ENCODE assay signal across 8 cellular contexts in the genomic region with DNA sequence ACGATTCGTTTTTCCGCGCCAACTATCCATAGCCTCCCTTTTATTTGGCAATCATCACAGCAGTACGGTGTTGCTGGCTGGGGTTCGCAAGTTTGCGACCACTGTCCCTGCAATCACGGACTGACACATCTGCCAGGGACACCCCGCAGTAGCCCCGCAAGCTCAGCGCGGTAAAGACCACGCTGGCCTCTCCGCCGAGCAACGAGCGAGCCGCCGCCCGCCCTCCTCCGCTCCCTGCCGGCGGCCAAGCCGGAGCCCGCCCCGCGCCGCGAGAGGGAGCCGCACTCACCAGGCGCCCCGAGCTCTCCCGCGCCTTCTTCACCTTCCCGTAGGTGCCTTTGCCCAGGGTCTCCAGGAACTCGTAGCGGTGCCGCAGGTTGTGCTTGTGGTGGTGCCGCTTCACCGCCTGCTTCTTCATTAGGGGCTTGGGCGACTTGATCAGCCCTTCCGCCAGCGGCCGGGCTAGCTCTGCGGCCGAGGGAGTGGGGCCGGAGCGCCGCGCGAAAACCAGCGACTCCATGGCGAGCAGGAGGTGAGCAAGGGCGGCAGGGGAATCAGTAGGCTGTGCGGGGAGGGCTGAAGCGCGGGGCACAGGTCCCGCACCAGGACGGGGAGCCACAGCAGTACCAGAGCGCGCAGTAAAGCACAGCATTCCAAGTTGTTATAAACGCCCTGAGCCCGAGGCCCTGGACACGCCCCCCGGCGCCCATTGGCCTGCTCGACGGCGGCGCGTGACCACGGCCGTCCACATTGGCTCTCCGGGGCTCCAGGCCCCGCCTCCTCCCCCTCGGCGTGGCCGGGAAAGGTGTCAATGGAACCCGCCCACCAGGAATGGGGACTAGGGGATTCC. TPM values are rescaled to one million over a fixed set of nuclear protein-coding genes. Genes with fewer than 3 reads are reported as not detected.
DNase-seq lines count a peak whose midpoint lies in the region; ATAC-seq and TF ChIP-seq lines count a peak whose summit lies in the region.

A gene (minus strand): TSS at position 637 of the 850 bp plus-strand sequence. CDS start 117 bp downstream, at position 520.

- H2AFZ ChIP-seq in PC-9: peak within 1 kb of the TSS; percentile 99

- peak within 1 kb of the TSS; percentile 99 for H3K4me3 Mint-ChIP-seq in activated T-cell treated with anti-CD3 and anti-CD28 coated beads, Interleukin-2, amount 50 U/mL, for 72 hours

- H3F3A ChIP-seq in PC-9 (ENCODE audit: insufficient read depth, low read depth): peaks cover 15% of the 10 kb centered on the region; the same call in 1 of the 2 replicates

- H3K9me3 Mint-ChIP-seq in activated T-cell treated with anti-CD3 and anti-CD28 coated beads, Interleukin-2, amount 50 U/mL, for 72 hours: no peaks in the 10 kb centered on the region

- CTCF ChIA-PET in PC-9 (lab: Charles Lee): interaction anchor here (0.7 to 1.1 kb wide), 3 partner anchors 48 to 66 kb away, joined by 3 to 10 read pairs (median 5); no protein-coding TSS in a partner anchor

- H3K27me3 ChIP-seq in PC-9 (ENCODE audit: insufficient read depth, low read depth) (0 out of 2 replicates have a peak, but pooled peaks cover 2% of the 10 kb centered on the region), esophagus muscularis mucosa (peaks cover 0 to 7% (median 0%) of the 10 kb centered on the region in 4 donors), mucosa of rectum (ENCODE audit: control insufficient read depth in 2 of 2, insufficient read depth in 2 of 2, low read length in 2 of 2) (no peaks in the 10 kb centered on the region)

- H3K4me1 ChIP-seq in PC-9 (replicated peaks; ENCODE audit: insufficient read depth): peaks cover 56% of the 10 kb centered on the region
- peaks cover 45 to 55% (median 49%) of the 10 kb centered on the region in 4 donors for H3K4me1 ChIP-seq in esophagus muscularis mucosa
- peaks cover 40 to 43% of the 10 kb centered on the region in 2 donors for H3K4me1 ChIP-seq in mucosa of rectum (ENCODE audit: control insufficient read depth in 2 of 2, insufficient read depth in 2 of 2, low read length in 2 of 2)

- peak; percentile 50; the same call in 1 of the 2 replicates for TF ChIP-seq CTCF in PC-9 (conservative IDR thresholded peaks at IDR 0.05)
- TF ChIP-seq CTCF in esophagus muscularis mucosa (IDR thresholded peaks at IDR 0.05): peak in 2 of 3 experiments; percentile 23 to 43

- peak; percentile 52 for DNase-seq in DMS 273 treated with DMSO at 0.1 percent for 48 hours (lab: John Stamatoyannopoulos, UW)
- DNase-seq in HUDEP-2 (lab: John Stamatoyannopoulos, UW; ENCODE audit: unreplicated experiment in 76 of 76): peak in 70 of 76 experiments; percentile 24 to 85 (median 68)
- peak; percentile 71 to 91 for DNase-seq in PC-9
- DNase-seq in activated T-cell treated with anti-CD3 and anti-CD28 coated beads, Interleukin-2, amount 50 U/mL, for 72 hours: peak; percentile 85 to 90
- peak; percentile 96 for DNase-seq in esophagus muscularis mucosa (ENCODE audit: extremely low spot score)
- DNase-seq in stimulated activated CD8-positive, alpha-beta memory T cell treated with anti-CD3 and anti-CD28 coated beads, Interleukin-4, amount 100 ng/mL, for 24 hours (ENCODE audit: low read depth): peak; percentile 77
- DNase-seq in MV-4-11 (lab: John Stamatoyannopoulos, UW): no peak

- WGBS in esophagus muscularis mucosa: 1% methylated on average over 31 of the region's 79 CpGs

- H3K27me3 Mint-ChIP-seq in activated T-cell treated with anti-CD3 and anti-CD28 coated beads, Interleukin-2, amount 50 U/mL, for 72 hours (ENCODE audit: low read depth): no peaks in the 10 kb centered on the region

- H3K9me2 ChIP-seq in PC-9 (ENCODE audit: insufficient read depth): no peaks in the 10 kb centered on the region

- H3K27ac ChIP-seq in PC-9 (no peak within 1 kb of the TSS), esophagus muscularis mucosa (replicated peaks in 1 of 4) (peak within 1 kb of the TSS; percentile 48 to 77 (median 68)), mucosa of rectum (ENCODE audit: low read depth in 2 of 2, low read length in 2 of 2) (peak within 1 kb of the TSS; percentile 85 to 93)

- H3K4me1 Mint-ChIP-seq in activated T-cell treated with anti-CD3 and anti-CD28 coated beads, Interleukin-2, amount 50 U/mL, for 72 hours (ENCODE audit: low read depth): peaks cover 66% of the 10 kb centered on the region

- ATAC-seq in activated T-cell treated with anti-CD3 and anti-CD28 coated beads, Interleukin-2, amount 50 U/mL, for 72 hours (replicated peaks in 1 of 2): peak; percentile 86 to 89

- peak within 1 kb of the TSS; percentile 79 for H3K27ac Mint-ChIP-seq in activated T-cell treated with anti-CD3 and anti-CD28 coated beads, Interleukin-2, amount 50 U/mL, for 72 hours

- H3K36me3 Mint-ChIP-seq in activated T-cell treated with anti-CD3 and anti-CD28 coated beads, Interleukin-2, amount 50 U/mL, for 72 hours (ENCODE audit: insufficient read depth in 2 of 2): peaks cover 4 to 8% of the 10 kb centered on the region in 2 donors

- H3K9me3 ChIP-seq in PC-9 (ENCODE audit: insufficient read depth, low read depth) (no peaks in the 10 kb centered on the region), esophagus muscularis mucosa (no peaks in the 10 kb centered on the region), mucosa of rectum (ENCODE audit: control insufficient read depth in 2 of 2, low read length in 2 of 2) (no peaks in the 10 kb centered on the region)

- POLR2A ChIA-PET in PC-9 (lab: Charles Lee; ENCODE audit: unreplicated experiment): interaction anchor here (0.6 kb wide), 2 partner anchors 113 to 177 kb away, joined by 4 to 5 read pairs; no protein-coding TSS in a partner anchor

- H3K36me3 ChIP-seq in PC-9 (ENCODE audit: low read depth) (no peaks in the 10 kb centered on the region), esophagus muscularis mucosa (no peaks in the 10 kb centered on the region), mucosa of rectum (ENCODE audit: control insufficient read depth in 2 of 2, insufficient read depth in 2 of 2, low read length in 2 of 2) (no peaks in the 10 kb centered on the region)

- H3K9ac ChIP-seq in mucosa of rectum (ENCODE audit: low read depth in 1 of 2, low read length in 2 of 2): peak within 1 kb of the TSS; percentile 93 to 95

- H3K79me2 ChIP-seq in PC-9 (ENCODE audit: low read depth): peaks cover 11% of the 10 kb centered on the region; the same call in 1 of the 2 replicates

- no peak for TF ChIP-seq EP300 in esophagus muscularis mucosa (IDR thresholded peaks at IDR 0.05)

- intact Hi-C loops in PC-9 (cut with micrococcal nuclease; ENCODE audit: unreplicated experiment) (loop anchor here (1.0 kb wide), 1 partner anchor 48 kb away; no protein-coding TSS in a partner anchor), esophagus muscularis mucosa (cut with DNase I) (no loop called here)

- H3K4me3 ChIP-seq in PC-9 (peak within 1 kb of the TSS; percentile 94), esophagus muscularis mucosa (peak within 1 kb of the TSS; percentile 69 to 73 (median 70)), mucosa of rectum (ENCODE audit: low read length in 2 of 2) (peak within 1 kb of the TSS; percentile 96 to 99)

- H3K4me2 ChIP-seq in PC-9: peak within 1 kb of the TSS; percentile 96

- TSS peak; percentile 77 for BruUV-seq in PC-9 (replicated peaks; lab: Mats Ljungman, UMichigan)

- no peaks in the 10 kb centered on the region for H4K20me1 ChIP-seq in PC-9 (ENCODE audit: insufficient read depth)

- peak; percentile 39 for TF ChIP-seq POLR2A in esophagus muscularis mucosa (IDR thresholded peaks at IDR 0.05; ENCODE audit: low read depth)

RNA-seq across cellular contexts. Expression of the gene that starts here (rescaled TPM):
- total RNA-seq in PC-9 (2021) (3.8 and 3.9 TPM in 2 replicates), esophagus muscularis mucosa (under 1 TPM; 0.42 to 0.86 (median 0.74) TPM)
- 1 to 10 TPM; 5.4 to 5.7 TPM for total RNA-seq in activated T-cell treated with anti-CD3 and anti-CD28 coated beads, Interleukin-2, amount 50 U/mL, for 72 hours

Comparison
In these comparisons a context has a peak if more than half of its experiments do, and no peak if none do; other contexts are left out.
1. Peak in DNase-seq, H3K4me3 ChIP-seq and H3K27ac ChIP-seq in esophagus muscularis mucosa; RNA of the gene not detected or under 1 TPM.